Comparison of ENCODE assay signal across 1 cellular context in the genomic region with DNA sequence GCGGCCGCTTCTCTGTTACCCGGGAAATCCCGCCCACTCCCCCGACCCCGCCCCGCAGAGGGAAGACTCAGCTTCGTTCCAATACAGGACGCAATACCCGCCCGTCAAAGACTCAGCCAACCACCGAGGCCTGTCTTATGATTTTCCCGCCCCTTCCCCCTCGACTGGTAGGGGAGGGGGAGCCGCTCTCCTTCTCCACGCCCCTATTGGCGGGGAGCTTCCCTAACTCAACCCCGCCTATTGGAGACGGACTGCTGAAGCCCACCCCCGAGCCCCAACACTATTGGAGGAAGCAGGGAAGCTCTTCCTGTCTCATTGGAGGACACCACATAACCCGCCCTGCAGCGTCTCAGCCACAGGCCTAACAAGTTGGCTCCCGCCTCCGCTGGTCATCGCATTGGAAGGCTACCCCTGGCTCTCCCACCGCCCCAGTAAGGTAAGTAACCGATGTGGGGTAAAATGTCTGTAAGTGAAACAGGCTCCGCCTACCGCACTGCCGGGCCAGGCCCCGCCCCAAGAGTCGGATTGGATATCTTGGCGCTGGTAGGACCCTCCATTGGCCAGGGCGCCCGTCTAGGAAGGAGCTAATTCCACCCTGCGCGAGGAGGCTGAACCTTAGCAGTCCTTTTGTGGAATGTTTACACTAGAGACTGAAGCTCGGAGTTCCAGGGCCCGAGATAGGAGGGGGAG.
TF ChIP-seq lines count a peak whose summit lies in the region.

A gene (minus strand): TSS at position 17 of the 690 bp plus-strand sequence. CDS start 21,315 bp downstream, outside the sequence.

TF ChIP-seq in HepG2, 621 proteins besides CTCF, POLR2A, EP300 and RAD21 (continued from another document and continues in another):
- TF ChIP-seq, protein P1, sequence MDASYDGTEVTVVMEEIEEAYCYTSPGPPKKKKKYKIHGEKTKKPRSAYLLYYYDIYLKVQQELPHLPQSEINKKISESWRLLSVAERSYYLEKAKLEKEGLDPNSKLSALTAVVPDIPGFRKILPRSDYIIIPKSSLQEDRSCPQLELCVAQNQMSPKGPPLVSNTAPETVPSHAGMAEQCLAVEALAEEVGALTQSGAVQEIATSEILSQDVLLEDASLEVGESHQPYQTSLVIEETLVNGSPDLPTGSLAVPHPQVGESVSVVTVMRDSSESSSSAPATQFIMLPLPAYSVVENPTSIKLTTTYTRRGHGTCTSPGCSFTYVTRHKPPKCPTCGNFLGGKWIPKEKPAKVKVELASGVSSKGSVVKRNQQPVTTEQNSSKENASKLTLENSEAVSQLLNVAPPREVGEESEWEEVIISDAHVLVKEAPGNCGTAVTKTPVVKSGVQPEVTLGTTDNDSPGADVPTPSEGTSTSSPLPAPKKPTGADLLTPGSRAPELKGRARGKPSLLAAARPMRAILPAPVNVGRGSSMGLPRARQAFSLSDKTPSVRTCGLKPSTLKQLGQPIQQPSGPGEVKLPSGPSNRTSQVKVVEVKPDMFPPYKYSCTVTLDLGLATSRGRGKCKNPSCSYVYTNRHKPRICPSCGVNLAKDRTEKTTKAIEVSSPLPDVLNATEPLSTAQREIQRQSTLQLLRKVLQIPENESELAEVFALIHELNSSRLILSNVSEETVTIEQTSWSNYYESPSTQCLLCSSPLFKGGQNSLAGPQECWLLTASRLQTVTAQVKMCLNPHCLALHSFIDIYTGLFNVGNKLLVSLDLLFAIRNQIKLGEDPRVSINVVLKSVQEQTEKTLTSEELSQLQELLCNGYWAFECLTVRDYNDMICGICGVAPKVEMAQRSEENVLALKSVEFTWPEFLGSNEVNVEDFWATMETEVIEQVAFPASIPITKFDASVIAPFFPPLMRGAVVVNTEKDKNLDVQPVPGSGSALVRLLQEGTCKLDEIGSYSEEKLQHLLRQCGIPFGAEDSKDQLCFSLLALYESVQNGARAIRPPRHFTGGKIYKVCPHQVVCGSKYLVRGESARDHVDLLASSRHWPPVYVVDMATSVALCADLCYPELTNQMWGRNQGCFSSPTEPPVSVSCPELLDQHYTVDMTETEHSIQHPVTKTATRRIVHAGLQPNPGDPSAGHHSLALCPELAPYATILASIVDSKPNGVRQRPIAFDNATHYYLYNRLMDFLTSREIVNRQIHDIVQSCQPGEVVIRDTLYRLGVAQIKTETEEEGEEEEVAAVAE (CRISPR knock-in tag; IDR thresholded peaks at IDR 0.05; ENCODE audit: borderline replicate concordance), result peak; percentile 90
- TF ChIP-seq BRCA1 (CRISPR knock-in tag; IDR thresholded peaks at IDR 0.05) (no peak), THAP11 (CRISPR knock-in tag; IDR thresholded peaks at IDR 0.05) (0 out of 2 replicates have a peak, but pooled peaks have one; percentile 30), FOXK1 (CRISPR knock-in tag; IDR thresholded peaks at IDR 0.05; ENCODE audit: borderline replicate concordance, low read depth) (peak; percentile 30), CHD2 (IDR thresholded peaks at IDR 0.05; ENCODE audit: low read depth, low read length) (peak; percentile 32; the same call in 1 of the 2 replicates), GABPB1 (CRISPR knock-in tag; IDR thresholded peaks at IDR 0.05) (peak; percentile 76), ELF3 (CRISPR knock-in tag; IDR thresholded peaks at IDR 0.05) (peak; percentile 18; the same call in 1 of the 2 replicates), MTA3 (CRISPR knock-in tag; IDR thresholded peaks at IDR 0.05) (no peak), STAG1 (CRISPR knock-in tag; IDR thresholded peaks at IDR 0.05) (no peak), ZNF230 (CRISPR knock-in tag; IDR thresholded peaks at IDR 0.05) (no peak), SNAPC2 (CRISPR knock-in tag; IDR thresholded peaks at IDR 0.05) (no peak), ATF7-NPFF (CRISPR knock-in tag; IDR thresholded peaks at IDR 0.05; ENCODE audit: low read depth) (no peak), ZBTB8A (CRISPR knock-in tag; IDR thresholded peaks at IDR 0.05; ENCODE audit: borderline replicate concordance, low read depth) (no peak), PAWR (CRISPR knock-in tag; IDR thresholded peaks at IDR 0.05; ENCODE audit: borderline replicate concordance) (no peak), AGO2 (optimal IDR thresholded peaks at IDR 0.05; ENCODE audit: low read depth, low read length) (peak; percentile 19), ELF1 (CRISPR knock-in tag; IDR thresholded peaks at IDR 0.05) (peak; percentile 43; the same call in 1 of the 2 replicates), ZNF546 (CRISPR knock-in tag; conservative IDR thresholded peaks at IDR 0.05) (0 out of 2 replicates have a peak, but pooled peaks have one; percentile 20), HHEX (CRISPR knock-in tag; IDR thresholded peaks at IDR 0.05) (no peak), DPF2 (CRISPR knock-in tag; IDR thresholded peaks at IDR 0.05; ENCODE audit: borderline replicate concordance, low read depth) (no peak), RBM39 (IDR thresholded peaks at IDR 0.05; ENCODE audit: low read depth, low read length, poor library complexity, severe bottlenecking) (peak; percentile 64), HOXA9 (CRISPR knock-in tag; IDR thresholded peaks at IDR 0.05; ENCODE audit: borderline replicate concordance) (no peak), MED1 (CRISPR knock-in tag; IDR thresholded peaks at IDR 0.05) (peak; percentile 19; the same call in 1 of the 2 replicates), ZNF776 (CRISPR knock-in tag; IDR thresholded peaks at IDR 0.05) (no peak)
- TF ChIP-seq, protein P2, sequence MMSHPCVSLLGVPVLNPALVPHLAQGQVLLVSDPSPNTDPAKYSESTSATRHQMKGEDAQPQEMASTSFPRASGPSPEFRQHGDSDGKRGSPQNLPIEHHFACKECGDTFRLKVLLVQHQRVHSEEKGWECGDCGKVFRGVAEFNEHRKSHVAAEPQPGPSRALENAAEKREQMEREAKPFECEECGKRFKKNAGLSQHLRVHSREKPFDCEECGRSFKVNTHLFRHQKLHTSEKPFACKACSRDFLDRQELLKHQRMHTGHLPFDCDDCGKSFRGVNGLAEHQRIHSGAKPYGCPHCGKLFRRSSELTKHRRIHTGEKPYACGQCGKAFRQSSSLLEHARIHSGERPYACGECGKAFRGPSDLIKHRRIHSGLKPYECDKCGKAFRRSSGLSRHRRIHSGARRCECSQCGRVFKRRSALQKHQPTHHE (CRISPR knock-in tag; IDR thresholded peaks at IDR 0.05; ENCODE audit: borderline replicate concordance), result no peak
- TF ChIP-seq, protein P3, sequence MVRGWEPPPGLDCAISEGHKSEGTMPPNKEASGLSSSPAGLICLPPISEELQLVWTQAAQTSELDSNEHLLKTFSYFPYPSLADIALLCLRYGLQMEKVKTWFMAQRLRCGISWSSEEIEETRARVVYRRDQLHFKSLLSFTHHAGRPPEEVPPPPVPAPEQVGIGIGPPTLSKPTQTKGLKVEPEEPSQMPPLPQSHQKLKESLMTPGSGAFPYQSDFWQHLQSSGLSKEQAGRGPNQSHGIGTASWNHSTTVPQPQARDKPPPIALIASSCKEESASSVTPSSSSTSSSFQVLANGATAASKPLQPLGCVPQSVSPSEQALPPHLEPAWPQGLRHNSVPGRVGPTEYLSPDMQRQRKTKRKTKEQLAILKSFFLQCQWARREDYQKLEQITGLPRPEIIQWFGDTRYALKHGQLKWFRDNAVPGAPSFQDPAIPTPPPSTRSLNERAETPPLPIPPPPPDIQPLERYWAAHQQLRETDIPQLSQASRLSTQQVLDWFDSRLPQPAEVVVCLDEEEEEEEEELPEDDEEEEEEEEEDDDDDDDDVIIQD (CRISPR knock-in tag; IDR thresholded peaks at IDR 0.05; ENCODE audit: low read depth), result peak; percentile 40; the same call in 1 of the 2 replicates
- TF ChIP-seq, protein P4, sequence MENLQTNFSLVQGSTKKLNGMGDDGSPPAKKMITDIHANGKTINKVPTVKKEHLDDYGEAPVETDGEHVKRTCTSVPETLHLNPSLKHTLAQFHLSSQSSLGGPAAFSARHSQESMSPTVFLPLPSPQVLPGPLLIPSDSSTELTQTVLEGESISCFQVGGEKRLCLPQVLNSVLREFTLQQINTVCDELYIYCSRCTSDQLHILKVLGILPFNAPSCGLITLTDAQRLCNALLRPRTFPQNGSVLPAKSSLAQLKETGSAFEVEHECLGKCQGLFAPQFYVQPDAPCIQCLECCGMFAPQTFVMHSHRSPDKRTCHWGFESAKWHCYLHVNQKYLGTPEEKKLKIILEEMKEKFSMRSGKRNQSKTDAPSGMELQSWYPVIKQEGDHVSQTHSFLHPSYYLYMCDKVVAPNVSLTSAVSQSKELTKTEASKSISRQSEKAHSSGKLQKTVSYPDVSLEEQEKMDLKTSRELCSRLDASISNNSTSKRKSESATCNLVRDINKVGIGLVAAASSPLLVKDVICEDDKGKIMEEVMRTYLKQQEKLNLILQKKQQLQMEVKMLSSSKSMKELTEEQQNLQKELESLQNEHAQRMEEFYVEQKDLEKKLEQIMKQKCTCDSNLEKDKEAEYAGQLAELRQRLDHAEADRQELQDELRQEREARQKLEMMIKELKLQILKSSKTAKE (CRISPR knock-in tag; IDR thresholded peaks at IDR 0.05; ENCODE audit: borderline replicate concordance), result no peak
- TF ChIP-seq, protein P5, sequence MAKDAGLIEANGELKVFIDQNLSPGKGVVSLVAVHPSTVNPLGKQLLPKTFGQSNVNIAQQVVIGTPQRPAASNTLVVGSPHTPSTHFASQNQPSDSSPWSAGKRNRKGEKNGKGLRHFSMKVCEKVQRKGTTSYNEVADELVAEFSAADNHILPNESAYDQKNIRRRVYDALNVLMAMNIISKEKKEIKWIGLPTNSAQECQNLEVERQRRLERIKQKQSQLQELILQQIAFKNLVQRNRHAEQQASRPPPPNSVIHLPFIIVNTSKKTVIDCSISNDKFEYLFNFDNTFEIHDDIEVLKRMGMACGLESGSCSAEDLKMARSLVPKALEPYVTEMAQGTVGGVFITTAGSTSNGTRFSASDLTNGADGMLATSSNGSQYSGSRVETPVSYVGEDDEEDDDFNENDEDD (CRISPR knock-in tag; IDR thresholded peaks at IDR 0.05; ENCODE audit: borderline replicate concordance), result peak; percentile 65; the same call in 1 of the 2 replicates
- TF ChIP-seq, protein P6, sequence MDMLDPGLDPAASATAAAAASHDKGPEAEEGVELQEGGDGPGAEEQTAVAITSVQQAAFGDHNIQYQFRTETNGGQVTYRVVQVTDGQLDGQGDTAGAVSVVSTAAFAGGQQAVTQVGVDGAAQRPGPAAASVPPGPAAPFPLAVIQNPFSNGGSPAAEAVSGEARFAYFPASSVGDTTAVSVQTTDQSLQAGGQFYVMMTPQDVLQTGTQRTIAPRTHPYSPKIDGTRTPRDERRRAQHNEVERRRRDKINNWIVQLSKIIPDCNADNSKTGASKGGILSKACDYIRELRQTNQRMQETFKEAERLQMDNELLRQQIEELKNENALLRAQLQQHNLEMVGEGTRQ (IDR thresholded peaks at IDR 0.05; ENCODE audit: low read depth, low read length), result no peak
- TF ChIP-seq, protein P6 (CRISPR knock-in tag; IDR thresholded peaks at IDR 0.05; ENCODE audit: borderline replicate concordance), result peak; percentile 32; the same call in 1 of the 2 replicates
- TF ChIP-seq, protein P7, sequence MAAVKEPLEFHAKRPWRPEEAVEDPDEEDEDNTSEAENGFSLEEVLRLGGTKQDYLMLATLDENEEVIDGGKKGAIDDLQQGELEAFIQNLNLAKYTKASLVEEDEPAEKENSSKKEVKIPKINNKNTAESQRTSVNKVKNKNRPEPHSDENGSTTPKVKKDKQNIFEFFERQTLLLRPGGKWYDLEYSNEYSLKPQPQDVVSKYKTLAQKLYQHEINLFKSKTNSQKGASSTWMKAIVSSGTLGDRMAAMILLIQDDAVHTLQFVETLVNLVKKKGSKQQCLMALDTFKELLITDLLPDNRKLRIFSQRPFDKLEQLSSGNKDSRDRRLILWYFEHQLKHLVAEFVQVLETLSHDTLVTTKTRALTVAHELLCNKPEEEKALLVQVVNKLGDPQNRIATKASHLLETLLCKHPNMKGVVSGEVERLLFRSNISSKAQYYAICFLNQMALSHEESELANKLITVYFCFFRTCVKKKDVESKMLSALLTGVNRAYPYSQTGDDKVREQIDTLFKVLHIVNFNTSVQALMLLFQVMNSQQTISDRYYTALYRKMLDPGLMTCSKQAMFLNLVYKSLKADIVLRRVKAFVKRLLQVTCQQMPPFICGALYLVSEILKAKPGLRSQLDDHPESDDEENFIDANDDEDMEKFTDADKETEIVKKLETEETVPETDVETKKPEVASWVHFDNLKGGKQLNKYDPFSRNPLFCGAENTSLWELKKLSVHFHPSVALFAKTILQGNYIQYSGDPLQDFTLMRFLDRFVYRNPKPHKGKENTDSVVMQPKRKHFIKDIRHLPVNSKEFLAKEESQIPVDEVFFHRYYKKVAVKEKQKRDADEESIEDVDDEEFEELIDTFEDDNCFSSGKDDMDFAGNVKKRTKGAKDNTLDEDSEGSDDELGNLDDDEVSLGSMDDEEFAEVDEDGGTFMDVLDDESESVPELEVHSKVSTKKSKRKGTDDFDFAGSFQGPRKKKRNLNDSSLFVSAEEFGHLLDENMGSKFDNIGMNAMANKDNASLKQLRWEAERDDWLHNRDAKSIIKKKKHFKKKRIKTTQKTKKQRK (IDR thresholded peaks at IDR 0.05; ENCODE audit: low read length), result peak; percentile 80
- TF ChIP-seq, protein P8, sequence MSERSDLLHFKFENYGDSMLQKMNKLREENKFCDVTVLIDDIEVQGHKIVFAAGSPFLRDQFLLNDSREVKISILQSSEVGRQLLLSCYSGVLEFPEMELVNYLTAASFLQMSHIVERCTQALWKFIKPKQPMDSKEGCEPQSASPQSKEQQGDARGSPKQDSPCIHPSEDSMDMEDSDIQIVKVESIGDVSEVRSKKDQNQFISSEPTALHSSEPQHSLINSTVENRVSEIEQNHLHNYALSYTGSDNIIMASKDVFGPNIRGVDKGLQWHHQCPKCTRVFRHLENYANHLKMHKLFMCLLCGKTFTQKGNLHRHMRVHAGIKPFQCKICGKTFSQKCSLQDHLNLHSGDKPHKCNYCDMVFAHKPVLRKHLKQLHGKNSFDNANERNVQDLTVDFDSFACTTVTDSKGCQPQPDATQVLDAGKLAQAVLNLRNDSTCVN (CRISPR knock-in tag; IDR thresholded peaks at IDR 0.05; ENCODE audit: borderline replicate concordance), result peak; percentile 18; the same call in 1 of the 2 replicates
- TF ChIP-seq, protein P9, sequence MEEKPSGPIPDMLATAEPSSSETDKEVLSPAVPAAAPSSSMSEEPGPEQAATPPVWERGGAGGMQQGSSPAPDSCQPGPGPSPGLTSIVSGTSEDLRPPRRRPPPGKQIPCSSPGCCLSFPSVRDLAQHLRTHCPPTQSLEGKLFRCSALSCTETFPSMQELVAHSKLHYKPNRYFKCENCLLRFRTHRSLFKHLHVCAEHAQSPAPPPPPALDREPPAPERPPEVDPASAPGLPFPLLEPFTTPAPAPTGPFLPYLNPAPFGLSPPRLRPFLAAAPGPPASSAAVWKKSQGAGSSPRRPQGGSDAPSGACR (CRISPR knock-in tag; IDR thresholded peaks at IDR 0.05), result 0 out of 2 replicates have a peak, but pooled peaks have one; percentile 28
- TF ChIP-seq, protein P10, sequence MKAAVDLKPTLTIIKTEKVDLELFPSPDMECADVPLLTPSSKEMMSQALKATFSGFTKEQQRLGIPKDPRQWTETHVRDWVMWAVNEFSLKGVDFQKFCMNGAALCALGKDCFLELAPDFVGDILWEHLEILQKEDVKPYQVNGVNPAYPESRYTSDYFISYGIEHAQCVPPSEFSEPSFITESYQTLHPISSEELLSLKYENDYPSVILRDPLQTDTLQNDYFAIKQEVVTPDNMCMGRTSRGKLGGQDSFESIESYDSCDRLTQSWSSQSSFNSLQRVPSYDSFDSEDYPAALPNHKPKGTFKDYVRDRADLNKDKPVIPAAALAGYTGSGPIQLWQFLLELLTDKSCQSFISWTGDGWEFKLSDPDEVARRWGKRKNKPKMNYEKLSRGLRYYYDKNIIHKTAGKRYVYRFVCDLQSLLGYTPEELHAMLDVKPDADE (CRISPR knock-in tag; IDR thresholded peaks at IDR 0.05), result no peak
